In genomic region chr2:170518911-170519310, GRCh38 we compare ENCODE assay signal across 8 cellular contexts.
"Had no signal": no experiment of that assay in that cellular context is flagged by ENCODE, and none has a peak within 500 bp of the region (broad histone marks: within the 10 kb centered on the region; RNA-seq: fewer than 3 reads in every experiment).

No MANE protein-coding gene starts in this region.

- H3K4me3 ChIP-seq: GM12878 had no signal

- ATAC-seq: GM12878 had no signal

- FAIRE-seq: G401.6, GM12878, GM12891, GM12892, GM18507, GM19239 had no signal

- DNase-seq: GDM1, GF-D8 had no signal
